Comparison of ENCODE assay signal across 16 cellular contexts in genomic region chrY:10092342-10092741, GRCh38.
DNase-seq lines count a peak whose midpoint lies in the region; ATAC-seq and TF ChIP-seq lines count a peak whose summit lies in the region.
"Had no signal": no experiment of that assay in that cellular context is flagged by ENCODE, and none has a peak within 500 bp of the region (broad histone marks: within the 10 kb centered on the region; RNA-seq: fewer than 3 reads in every experiment).

No MANE protein-coding gene starts in this region.

- peak in 3 of 5 donors; percentile 2 to 55 (median 7) for DNase-seq in heart left ventricle
- DNase-seq in Right ventricle myocardium superior: no peak
- peak; percentile 13 for DNase-seq in ecto neural progenitor cell (ENCODE audit: low spot score)
- peak; percentile 72 for DNase-seq in osteocyte (ENCODE audit: extremely low spot score, unreplicated experiment)
- DNase-seq in testis: peak; percentile 13
- DNase-seq in glutamatergic neuron: no peak
- DNase-seq in foreskin keratinocyte: no peak
- DNase-seq: C1 segment of cervical spinal cord; CD4-positive, alpha-beta T cell; DMS79; GOT3 had no signal

- H3K4me1 Mint-ChIP-seq in osteocyte (ENCODE audit: unreplicated experiment) (no peaks in the 10 kb centered on the region), glutamatergic neuron (ENCODE audit: low read depth, unreplicated experiment) (no peaks in the 10 kb centered on the region)
- H3K4me1 Mint-ChIP-seq: B cell had no signal

- H3K4me3 Mint-ChIP-seq in osteocyte (ENCODE audit: unreplicated experiment): no peak overlapping the region
- no peak overlapping the region for H3K4me3 Mint-ChIP-seq in glutamatergic neuron (ENCODE audit: unreplicated experiment)
- H3K4me3 Mint-ChIP-seq: B cell; CD4-positive, alpha-beta T cell had no signal

- H3K36me3 Mint-ChIP-seq in osteocyte (ENCODE audit: unreplicated experiment) (no peaks in the 10 kb centered on the region), glutamatergic neuron (ENCODE audit: unreplicated experiment) (peaks cover 8% of the 10 kb centered on the region)

- TF ChIP-seq POLR2A in heart left ventricle (IDR thresholded peaks at IDR 0.05): no peak
- TF ChIP-seq POLR2A in testis (IDR thresholded peaks at IDR 0.05): no peak

- no peaks in the 10 kb centered on the region for H3K4me1 ChIP-seq in heart left ventricle
- H3K4me1 ChIP-seq in testis: no peaks in the 10 kb centered on the region
- no peaks in the 10 kb centered on the region for H3K4me1 ChIP-seq in foreskin keratinocyte
- H3K4me1 ChIP-seq: HAP-1 had no signal

- H3K9me3 Mint-ChIP-seq in osteocyte (ENCODE audit: unreplicated experiment): no peaks in the 10 kb centered on the region
- peaks cover 10% of the 10 kb centered on the region for H3K9me3 Mint-ChIP-seq in glutamatergic neuron (ENCODE audit: unreplicated experiment)

- ATAC-seq in heart left ventricle: no peak
- no peak for ATAC-seq in Right ventricle myocardium superior (ENCODE audit: poor library complexity)
- no peak for ATAC-seq in GM18498 (IDR thresholded peaks at IDR 0.05; ENCODE audit: unreplicated experiment)
- ATAC-seq in foreskin keratinocyte: no peak
- ATAC-seq: GM12878, HepG2 had no signal

- H3K27me3 Mint-ChIP-seq in osteocyte (ENCODE audit: unreplicated experiment) (no peaks in the 10 kb centered on the region), glutamatergic neuron (ENCODE audit: unreplicated experiment) (peaks cover 6% of the 10 kb centered on the region)
- H3K27me3 Mint-ChIP-seq: B cell; CD4-positive, alpha-beta T cell had no signal

- no peaks in the 10 kb centered on the region for H3K36me3 ChIP-seq in heart left ventricle
- H3K36me3 ChIP-seq in testis (ENCODE audit: low read depth, missing control alignments): no peaks in the 10 kb centered on the region
- H3K36me3 ChIP-seq: HAP-1 had no signal

- TF ChIP-seq CTCF in heart left ventricle (IDR thresholded peaks at IDR 0.05) (no peak), osteocyte (IDR thresholded peaks at IDR 0.05) (no peak), testis (IDR thresholded peaks at IDR 0.05) (no peak), glutamatergic neuron (IDR thresholded peaks at IDR 0.05; ENCODE audit: partially characterized antibody, unreplicated experiment) (no peak), foreskin keratinocyte (conservative IDR thresholded peaks at IDR 0.05) (no peak)

- H3K27ac ChIP-seq in heart left ventricle (no peak overlapping the region), testis (no peak overlapping the region), foreskin keratinocyte (no peak overlapping the region)

- H3K27me3 ChIP-seq in heart left ventricle (no peaks in the 10 kb centered on the region), testis (no peaks in the 10 kb centered on the region), foreskin keratinocyte (no peaks in the 10 kb centered on the region)

- H3K4me3 ChIP-seq in heart left ventricle (no peak overlapping the region), testis (peak overlapping the region in 1 of 2 donors; percentile 7)
- H3K4me3 ChIP-seq: GM12878, HAP-1 had no signal

- H3K9me3 ChIP-seq in heart left ventricle (no peaks in the 10 kb centered on the region), testis (no peaks in the 10 kb centered on the region)
- H3K9me3 ChIP-seq: HAP-1 had no signal

- intact Hi-C loops in heart left ventricle (cut with DNase I): no loop called here
- intact Hi-C loops in Right ventricle myocardium superior (cut with DNase I): no loop called here
- intact Hi-C loops in testis (cut with DNase I; ENCODE audit: low total_unique reads): no loop called here

- no peak overlapping the region for H3K27ac Mint-ChIP-seq in osteocyte (ENCODE audit: unreplicated experiment)
- no peak overlapping the region for H3K27ac Mint-ChIP-seq in glutamatergic neuron (ENCODE audit: unreplicated experiment)
- H3K27ac Mint-ChIP-seq: B cell; CD4-positive, alpha-beta T cell had no signal

- 54 to 56% methylated on average over 27 of the region's 27 CpGs; no CpG with 5 or more reads in 2 of the 4 donors for WGBS in heart left ventricle, 4 donors
- 48 to 50% methylated on average over 2 to 25 of the region's 27 CpGs for WGBS in testis, 2 donors

Comparison
In these comparisons a context has a peak if more than half of its experiments do, and no peak if none do; other contexts are left out.
1. DNase-seq: peak in heart left ventricle (3 of 5), ecto neural progenitor cell (single experiment), osteocyte (single experiment) and testis (single experiment); none in Right ventricle myocardium superior (single experiment), glutamatergic neuron (single experiment) and foreskin keratinocyte (0 of 2).